ENCODE assay signal across 19 cellular contexts in genomic region chr5:104146652-104147051, GRCh38.
DNase-seq lines count a peak whose midpoint lies in the region; ATAC-seq and TF ChIP-seq lines count a peak whose summit lies in the region.
"Had no signal": no experiment of that assay in that cellular context is flagged by ENCODE, and none has a peak within 500 bp of the region (broad histone marks: within the 10 kb centered on the region; RNA-seq: fewer than 3 reads in every experiment).

No MANE protein-coding gene starts in this region.

- H3K9me3 Mint-ChIP-seq in chondrocyte (ENCODE audit: low read depth): peaks cover 6% of the 10 kb centered on the region
- H3K9me3 Mint-ChIP-seq in activated T-helper 1 cell treated with anti-CD3 and anti-CD28 coated beads, Interleukin-12 subunit alpha, Interleukin-12 subunit beta, Interleukin-2, Interleukin-4 antibody, amounts not matched to agents 30 ng/mL and 10 ng/mL and 1 ng/mL, durations not matched to agents 14 hours and 24 hours and 36 hours: peaks cover 7% of the 10 kb centered on the region
- H3K9me3 Mint-ChIP-seq: H9 had no signal

- intact Hi-C loops in Right ventricle myocardium inferior (cut with DNase I): no loop called here
- intact Hi-C loops in activated T-helper 1 cell treated with anti-CD3 and anti-CD28 coated beads, Interleukin-12 subunit alpha, Interleukin-12 subunit beta, Interleukin-2, Interleukin-4 antibody, amounts not matched to agents 30 ng/mL and 10 ng/mL and 1 ng/mL, durations not matched to agents 14 hours and 24 hours and 36 hours (cut with micrococcal nuclease): no loop called here

- no peak for ATAC-seq in Right ventricle myocardium inferior

- H3K4me3 Mint-ChIP-seq in chondrocyte (ENCODE audit: unreplicated experiment): no peak overlapping the region
- H3K4me3 Mint-ChIP-seq in activated T-helper 1 cell treated with anti-CD3 and anti-CD28 coated beads, Interleukin-12 subunit alpha, Interleukin-12 subunit beta, Interleukin-2, Interleukin-4 antibody, amounts not matched to agents 30 ng/mL and 10 ng/mL and 1 ng/mL, durations not matched to agents 14 hours and 24 hours and 36 hours: no peak overlapping the region
- H3K4me3 Mint-ChIP-seq: H9, IgD-negative memory B cell had no signal

- H3K27ac ChIP-seq in SJCRH30: peak overlapping the region; percentile 61
- H3K27ac ChIP-seq: RWPE1, SJSA1 had no signal

- H2AFZ ChIP-seq in neuron (ENCODE audit: low read depth, low read length): peak overlapping the region; percentile 51

- H3K4me3 ChIP-seq in SJCRH30: peak overlapping the region; percentile 18
- H3K4me3 ChIP-seq in neuron (ENCODE audit: low read length): no peak overlapping the region
- H3K4me3 ChIP-seq: SJSA1 had no signal

- H3K36me3 Mint-ChIP-seq in chondrocyte (ENCODE audit: low read depth): no peaks in the 10 kb centered on the region
- no peaks in the 10 kb centered on the region for H3K36me3 Mint-ChIP-seq in activated T-helper 1 cell treated with anti-CD3 and anti-CD28 coated beads, Interleukin-12 subunit alpha, Interleukin-12 subunit beta, Interleukin-2, Interleukin-4 antibody, amounts not matched to agents 30 ng/mL and 10 ng/mL and 1 ng/mL, durations not matched to agents 14 hours and 24 hours and 36 hours (ENCODE audit: low read depth)
- H3K36me3 Mint-ChIP-seq: IgD-negative memory B cell had no signal

- DNase-seq in EH (ENCODE audit: low read depth) (peak; percentile 0), SJCRH30 (peak; percentile 17 to 51), chondrocyte (ENCODE audit: low spot score) (no peak), Right ventricle myocardium inferior (ENCODE audit: missing footprints) (no peak), NCI-H2196 (lab: John Stamatoyannopoulos, UW; ENCODE audit: unreplicated experiment) (no peak)
- DNase-seq in activated CD4-positive, alpha-beta T cell treated with anti-CD3 and anti-CD28 coated beads for 1 hour: no peak
- DNase-seq in activated T-helper 1 cell treated with anti-CD3 and anti-CD28 coated beads, Interleukin-12 subunit alpha, Interleukin-12 subunit beta, Interleukin-2, Interleukin-4 antibody, amounts not matched to agents 30 ng/mL and 10 ng/mL and 1 ng/mL, durations not matched to agents 14 hours and 24 hours and 36 hours (ENCODE audit: low spot score): no peak
- DNase-seq: ACHN, AML-193, COR-L47, DMS153, H9, NCI-H187 treated with DMSO at 0.1 percent for 48 hours, NCI-H446, NCI-H748 treated with DMSO at 0.1 percent for 48 hours had no signal

- no peak for TF ChIP-seq CTCF in chondrocyte (IDR thresholded peaks at IDR 0.05)

- H3K27me3 ChIP-seq in SJCRH30 (no peaks in the 10 kb centered on the region), neuron (ENCODE audit: insufficient read depth, low read length) (no peaks in the 10 kb centered on the region)
- H3K27me3 ChIP-seq: SJSA1 had no signal

- peaks cover 14% of the 10 kb centered on the region for H3K4me1 Mint-ChIP-seq in chondrocyte (ENCODE audit: low read depth)
- H3K4me1 Mint-ChIP-seq in activated T-helper 1 cell treated with anti-CD3 and anti-CD28 coated beads, Interleukin-12 subunit alpha, Interleukin-12 subunit beta, Interleukin-2, Interleukin-4 antibody, amounts not matched to agents 30 ng/mL and 10 ng/mL and 1 ng/mL, durations not matched to agents 14 hours and 24 hours and 36 hours (ENCODE audit: low read depth): no peaks in the 10 kb centered on the region
- H3K4me1 Mint-ChIP-seq: H9, IgD-negative memory B cell had no signal

- H3K4me1 ChIP-seq in SJCRH30: peaks cover 21% of the 10 kb centered on the region
- H3K4me1 ChIP-seq in neuron (ENCODE audit: insufficient read depth, low read length): peaks cover 23% of the 10 kb centered on the region
- H3K4me1 ChIP-seq: SJSA1 had no signal

- peak overlapping the region; percentile 74 for H3K27ac Mint-ChIP-seq in chondrocyte (ENCODE audit: unreplicated experiment)
- H3K27ac Mint-ChIP-seq in activated T-helper 1 cell treated with anti-CD3 and anti-CD28 coated beads, Interleukin-12 subunit alpha, Interleukin-12 subunit beta, Interleukin-2, Interleukin-4 antibody, amounts not matched to agents 30 ng/mL and 10 ng/mL and 1 ng/mL, durations not matched to agents 14 hours and 24 hours and 36 hours: no peak overlapping the region
- H3K27ac Mint-ChIP-seq: H9, IgD-negative memory B cell had no signal

- peaks cover 9% of the 10 kb centered on the region; the same call in 1 of the 2 replicates for H3K9me3 ChIP-seq in SJCRH30 (replicated peaks)
- H3K9me3 ChIP-seq in neuron (ENCODE audit: low read length): no peaks in the 10 kb centered on the region
- H3K9me3 ChIP-seq: SJSA1 had no signal

- no peaks in the 10 kb centered on the region for H3K27me3 Mint-ChIP-seq in chondrocyte (ENCODE audit: low read depth)
- H3K27me3 Mint-ChIP-seq in activated T-helper 1 cell treated with anti-CD3 and anti-CD28 coated beads, Interleukin-12 subunit alpha, Interleukin-12 subunit beta, Interleukin-2, Interleukin-4 antibody, amounts not matched to agents 30 ng/mL and 10 ng/mL and 1 ng/mL, durations not matched to agents 14 hours and 24 hours and 36 hours (ENCODE audit: insufficient read depth): no peaks in the 10 kb centered on the region
- H3K27me3 Mint-ChIP-seq: IgD-negative memory B cell had no signal

- H3K36me3 ChIP-seq in SJCRH30: no peaks in the 10 kb centered on the region
- no peaks in the 10 kb centered on the region for H3K36me3 ChIP-seq in neuron (ENCODE audit: insufficient read depth, low read length)
- H3K36me3 ChIP-seq: SJSA1 had no signal

Comparison
In these comparisons a context has a peak if more than half of its experiments do, and no peak if none do; other contexts are left out.
1. DNase-seq: peak in EH (single experiment) and SJCRH30 (2 of 2); none in chondrocyte (single experiment), Right ventricle myocardium inferior (single experiment), activated CD4-positive, alpha-beta T cell treated with anti-CD3 and anti-CD28 coated beads for 1 hour (single experiment), activated T-helper 1 cell treated with anti-CD3 and anti-CD28 coated beads, Interleukin-12 subunit alpha, Interleukin-12 subunit beta, Interleukin-2, Interleukin-4 antibody, amounts not matched to agents 30 ng/mL and 10 ng/mL and 1 ng/mL, durations not matched to agents 14 hours and 24 hours and 36 hours (single experiment) and NCI-H2196 (single experiment).